Comparison of ENCODE assay signal across 1 cellular context in genomic region chr16:58025351-58026138, GRCh38.
A peak's percentile ranks its signal among the peaks of the same experiment; 100 is the strongest.
TF ChIP-seq lines count a peak whose summit lies in the region.

MMP15 (plus strand) TSS chr16:58025754; CDS start chr16:58026351, 597 bp downstream.

TF ChIP-seq in HepG2, 621 proteins besides CTCF, POLR2A, EP300 and RAD21 (continued from another document and continues in another):
- TF ChIP-seq ARID2 (CRISPR knock-in tag; IDR thresholded peaks at IDR 0.05; ENCODE audit: borderline replicate concordance) (peak; percentile 62; the same call in 1 of the 2 replicates), NR2F2 (IDR thresholded peaks at IDR 0.05; ENCODE audit: borderline replicate concordance, low read depth) (peak; percentile 36; the same call in 1 of the 2 replicates), FOXA3 (CRISPR knock-in tag; IDR thresholded peaks at IDR 0.05) (peak; percentile 53; the same call in 1 of the 2 replicates), TBX2 (CRISPR knock-in tag; IDR thresholded peaks at IDR 0.05; ENCODE audit: borderline replicate concordance) (peak; percentile 36; the same call in 1 of the 2 replicates), FOSL2 (CRISPR knock-in tag; IDR thresholded peaks at IDR 0.05) (peak; percentile 26; the same call in 1 of the 2 replicates), FOXA1 (IDR thresholded peaks at IDR 0.05) (no peak), FOXA1 (CRISPR knock-in tag; IDR thresholded peaks at IDR 0.05) (0 out of 2 replicates have a peak, but pooled peaks have one; percentile 19), MAFG (CRISPR knock-in tag; IDR thresholded peaks at IDR 0.05) (no peak), STAT6 (CRISPR knock-in tag; IDR thresholded peaks at IDR 0.05; ENCODE audit: borderline replicate concordance) (0 out of 2 replicates have a peak, but pooled peaks have one; percentile 73), BRCA1 (CRISPR knock-in tag; IDR thresholded peaks at IDR 0.05) (peak; percentile 65; the same call in 1 of the 2 replicates), NFIB (CRISPR knock-in tag; IDR thresholded peaks at IDR 0.05; ENCODE audit: borderline replicate concordance) (no peak), ZNF354B (CRISPR knock-in tag; IDR thresholded peaks at IDR 0.05) (no peak), SNRNP70 (IDR thresholded peaks at IDR 0.05; ENCODE audit: low read depth, low read length) (no peak), SNAPC2 (CRISPR knock-in tag; IDR thresholded peaks at IDR 0.05) (0 out of 2 replicates have a peak, but pooled peaks have one; percentile 52), TRIM24 (CRISPR knock-in tag; IDR thresholded peaks at IDR 0.05) (no peak), ZNF572 (CRISPR knock-in tag; IDR thresholded peaks at IDR 0.05) (no peak), CSRNP1 (CRISPR knock-in tag; IDR thresholded peaks at IDR 0.05) (peak; percentile 90), RELA (CRISPR knock-in tag; IDR thresholded peaks at IDR 0.05) (no peak), MYNN (CRISPR knock-in tag; IDR thresholded peaks at IDR 0.05; ENCODE audit: low read depth) (no peak), ARID4A (CRISPR knock-in tag; IDR thresholded peaks at IDR 0.05; ENCODE audit: borderline replicate concordance) (peak; percentile 65; the same call in 1 of the 2 replicates), YY1 (IDR thresholded peaks at IDR 0.05; ENCODE audit: insufficient read depth, insufficient replicate concordance, low read depth, low read length) (peak; percentile 75), ZSCAN5A (CRISPR knock-in tag; IDR thresholded peaks at IDR 0.05; ENCODE audit: borderline replicate concordance) (no peak; the same call in 1 of the 2 replicates), ZNF562 (CRISPR knock-in tag; IDR thresholded peaks at IDR 0.05; ENCODE audit: borderline replicate concordance) (no peak), ZNF138 (CRISPR knock-in tag; IDR thresholded peaks at IDR 0.05; ENCODE audit: low read depth) (no peak; the same call in 1 of the 2 replicates), PHF5A (CRISPR knock-in tag; IDR thresholded peaks at IDR 0.05; ENCODE audit: low read depth, unreplicated experiment) (no peak), SRF (IDR thresholded peaks at IDR 0.05; ENCODE audit: low read depth, low read length) (no peak), HNF1B (CRISPR knock-in tag; IDR thresholded peaks at IDR 0.05) (no peak), BCLAF1 (IDR thresholded peaks at IDR 0.05) (no peak), CCDC6 (CRISPR knock-in tag; IDR thresholded peaks at IDR 0.05) (peak; percentile 91), NCOA1 (CRISPR knock-in tag; IDR thresholded peaks at IDR 0.05) (0 out of 2 replicates have a peak, but pooled peaks have one; percentile 8), MAZ (IDR thresholded peaks at IDR 0.05; ENCODE audit: borderline replicate concordance, low read depth, low read length) (peak; percentile 83), MAZ (CRISPR knock-in tag; IDR thresholded peaks at IDR 0.05; ENCODE audit: low read depth) (peak; percentile 62), ZNF577 (CRISPR knock-in tag; IDR thresholded peaks at IDR 0.05; ENCODE audit: borderline replicate concordance, low read depth) (no peak), ZFP36 (IDR thresholded peaks at IDR 0.05; ENCODE audit: borderline replicate concordance, low read depth, low read length, partially characterized antibody) (no peak), ZNF703 (CRISPR knock-in tag; IDR thresholded peaks at IDR 0.05; ENCODE audit: borderline replicate concordance) (0 out of 2 replicates have a peak, but pooled peaks have one; percentile 10), PHF21A (CRISPR knock-in tag; IDR thresholded peaks at IDR 0.05) (peak; percentile 63; the same call in 1 of the 2 replicates), KAT7 (CRISPR knock-in tag; IDR thresholded peaks at IDR 0.05; ENCODE audit: borderline replicate concordance) (peak; percentile 59; the same call in 1 of the 2 replicates), FIP1L1 (IDR thresholded peaks at IDR 0.05; ENCODE audit: borderline replicate concordance, insufficient read depth, low read depth, low read length) (no peak), ZSCAN9 (CRISPR knock-in tag; IDR thresholded peaks at IDR 0.05; ENCODE audit: borderline replicate concordance) (no peak; the same call in 1 of the 2 replicates), ATF5 (CRISPR knock-in tag; IDR thresholded peaks at IDR 0.05; ENCODE audit: low read depth) (no peak), GFI1 (CRISPR knock-in tag; IDR thresholded peaks at IDR 0.05; ENCODE audit: borderline replicate concordance) (peak; percentile 57), ZNF225 (CRISPR knock-in tag; IDR thresholded peaks at IDR 0.05) (peak; percentile 85; the same call in 1 of the 2 replicates)
- TF ChIP-seq, protein P1, sequence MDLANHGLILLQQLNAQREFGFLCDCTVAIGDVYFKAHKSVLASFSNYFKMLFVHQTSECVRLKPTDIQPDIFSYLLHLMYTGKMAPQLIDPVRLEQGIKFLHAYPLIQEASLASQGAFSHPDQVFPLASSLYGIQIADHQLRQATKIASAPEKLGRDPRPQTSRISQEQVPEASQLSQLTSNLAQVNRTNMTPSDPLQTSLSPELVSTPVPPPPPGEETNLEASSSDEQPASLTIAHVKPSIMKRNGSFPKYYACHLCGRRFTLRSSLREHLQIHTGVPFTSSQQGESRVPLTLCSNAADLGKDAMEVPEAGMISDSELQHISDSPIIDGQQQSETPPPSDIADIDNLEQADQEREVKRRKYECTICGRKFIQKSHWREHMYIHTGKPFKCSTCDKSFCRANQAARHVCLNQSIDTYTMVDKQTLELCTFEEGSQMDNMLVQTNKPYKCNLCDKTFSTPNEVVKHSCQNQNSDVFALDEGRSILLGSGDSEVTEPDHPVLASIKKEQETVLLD (CRISPR knock-in tag; IDR thresholded peaks at IDR 0.05; ENCODE audit: low read depth) = peak; percentile 6; the same call in 1 of the 2 replicates
- TF ChIP-seq, protein P2, sequence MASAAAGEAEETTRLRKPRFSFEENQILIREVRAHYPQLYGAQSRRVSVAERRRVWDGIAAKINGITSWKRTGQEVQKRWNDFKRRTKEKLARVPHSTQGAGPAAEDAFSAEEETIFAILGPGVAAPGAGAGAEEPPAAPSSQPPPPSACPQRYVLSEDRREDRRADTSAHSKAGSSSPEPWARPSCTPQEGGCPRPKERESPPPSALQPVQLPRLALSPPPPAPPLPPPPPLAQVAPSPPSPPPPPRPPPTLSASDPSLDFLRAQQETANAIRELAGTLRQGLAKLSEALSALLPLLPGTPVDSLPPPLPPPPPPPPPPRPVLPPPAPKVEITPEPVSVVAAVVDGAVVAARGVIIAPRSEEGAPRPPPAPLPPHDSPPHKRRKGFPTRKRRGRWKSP (CRISPR knock-in tag; IDR thresholded peaks at IDR 0.05) = no peak; the same call in none of the 2 replicates
- TF ChIP-seq, protein P3, sequence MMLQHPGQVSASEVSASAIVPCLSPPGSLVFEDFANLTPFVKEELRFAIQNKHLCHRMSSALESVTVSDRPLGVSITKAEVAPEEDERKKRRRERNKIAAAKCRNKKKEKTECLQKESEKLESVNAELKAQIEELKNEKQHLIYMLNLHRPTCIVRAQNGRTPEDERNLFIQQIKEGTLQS (CRISPR knock-in tag; IDR thresholded peaks at IDR 0.05) = peak; percentile 61
